In genomic region chr1:44316231-44316759, GRCh38 we compare ENCODE assay signal across 10 cellular contexts. TPM values are rescaled to one million over a fixed set of nuclear protein-coding genes. Genes with fewer than 3 reads are reported as not detected.
DNase-seq lines count a peak whose midpoint lies in the region; ATAC-seq and TF ChIP-seq lines count a peak whose summit lies in the region.
"Had no signal": no experiment of that assay in that cellular context is flagged by ENCODE, and none has a peak within 500 bp of the region (broad histone marks: within the 10 kb centered on the region; RNA-seq: fewer than 3 reads in every experiment).

No MANE protein-coding gene starts in this region.

- peak overlapping the region; percentile 70 for H3K27ac ChIP-seq in hepatocyte
- no peak overlapping the region for H3K27ac ChIP-seq in mammary epithelial cell (ENCODE audit: insufficient read depth, low read depth, low read length)

- H2AFZ ChIP-seq in hepatocyte (no peak overlapping the region), mammary epithelial cell (ENCODE audit: low read depth, low read length) (no peak overlapping the region)

- H3K4me1 ChIP-seq in hepatocyte (ENCODE audit: insufficient read depth) (peaks cover 3% of the 10 kb centered on the region), mammary epithelial cell (ENCODE audit: insufficient read depth, low read length) (no peaks in the 10 kb centered on the region)

- H3K4me3 ChIP-seq in hepatocyte, result no peak overlapping the region
- H3K4me3 ChIP-seq in mammary epithelial cell (replicated peaks in 1 of 3; ENCODE audit: insufficient read depth in 1 of 3, low read depth in 2 of 3, low read length in 3 of 3), result no peak overlapping the region

- BruUV-seq in mammary epithelial cell (replicated peaks; lab: Mats Ljungman, UMichigan), result no TSS peak

- CTCF ChIA-PET in mammary epithelial cell (lab: Charles Lee; ENCODE audit: low non-redundant PET), result no interaction called here

- no peaks in the 10 kb centered on the region for H3K9me2 ChIP-seq in hepatocyte (replicated peaks; ENCODE audit: insufficient read depth)

- in situ Hi-C loops in mammary epithelial cell (cut with MboI; ENCODE audit: low sequenced_read_pairs in 2 of 2), result no loop called here

- H3K27me3 ChIP-seq in hepatocyte (no peaks in the 10 kb centered on the region), mammary epithelial cell (ENCODE audit: insufficient read depth, low read length) (no peaks in the 10 kb centered on the region)

- H4K20me1 ChIP-seq in hepatocyte (ENCODE audit: insufficient read depth, poor library complexity, severe bottlenecking) (no peaks in the 10 kb centered on the region), mammary epithelial cell (ENCODE audit: insufficient read depth, low read length) (no peaks in the 10 kb centered on the region)

- H3K9ac ChIP-seq in mammary epithelial cell (ENCODE audit: insufficient read depth, low read length), result no peak overlapping the region

- peak; percentile 91 for DNase-seq in DMS153 treated with DMSO at 0.1 percent for 48 hours (lab: John Stamatoyannopoulos, UW; ENCODE audit: unreplicated experiment)
- peak; percentile 67 for DNase-seq in NCI-H774 (lab: John Stamatoyannopoulos, UW)
- DNase-seq in hepatocyte (ENCODE audit: low spot score), result peak; percentile 22
- DNase-seq in Right ventricle myocardium inferior (ENCODE audit: missing footprints), result no peak
- no peak for DNase-seq in foreskin melanocyte
- DNase-seq in activated CD8-positive, alpha-beta memory T cell treated with anti-CD3 and anti-CD28 coated beads for 24 hours, result no peak
- DNase-seq in mammary epithelial cell, result no peak
- DNase-seq: activated CD8-positive, alpha-beta memory T cell treated with anti-CD3 and anti-CD28 coated beads, Interleukin-2, amount 50 U/mL, for 4 hours; central memory CD4-positive, alpha-beta T cell had no signal

- dilution Hi-C loops in mammary epithelial cell (cut with HindIII; ENCODE audit: low sequenced_read_pairs), result no loop called here

- H3K79me2 ChIP-seq in hepatocyte (no peaks in the 10 kb centered on the region), mammary epithelial cell (ENCODE audit: insufficient read depth, low read length) (no peaks in the 10 kb centered on the region)

- ATAC-seq in HG02798 (IDR thresholded peaks at IDR 0.05; ENCODE audit: poor library complexity, unreplicated experiment) (peak; percentile 36), Right ventricle myocardium inferior (no peak)

- intact Hi-C loops in Right ventricle myocardium inferior (cut with DNase I), result loop anchor here (5.0 kb wide), 1 partner anchor 79 kb away; no protein-coding TSS in a partner anchor
- intact Hi-C loops in mammary epithelial cell (cut with micrococcal nuclease), result loop anchor here (5.0 kb wide), 4 partner anchors 46 to 336 kb away; no protein-coding TSS in a partner anchor

- WGBS in hepatocyte (ENCODE audit: low lambda C conversion rate, missing lambda C conversion rate), result 50% methylated on average over 1 of the region's 1 CpG
- 91% methylated on average over 1 of the region's 1 CpG for WGBS in mammary epithelial cell (ENCODE audit: low coverage, missing lambda C conversion rate)

- H3K4me2 ChIP-seq in hepatocyte (no peak overlapping the region), mammary epithelial cell (ENCODE audit: insufficient read depth, low read depth, low read length) (no peak overlapping the region)

- no peak for TF ChIP-seq CTCF in hepatocyte (IDR thresholded peaks at IDR 0.05; ENCODE audit: poor library complexity)
- no peak for TF ChIP-seq CTCF in mammary epithelial cell (conservative IDR thresholded peaks at IDR 0.05 in 1 of 2, IDR thresholded peaks at IDR 0.05 in 1 of 2; ENCODE audit: extremely low read depth in 1 of 2, insufficient read depth in 1 of 2, low read depth in 1 of 2, low read length in 2 of 2)

- no peaks in the 10 kb centered on the region for H3K9me3 ChIP-seq in hepatocyte (ENCODE audit: low read depth)
- no peaks in the 10 kb centered on the region for H3K9me3 ChIP-seq in mammary epithelial cell (replicated peaks; ENCODE audit: insufficient read depth, low read length)

- H3K36me3 ChIP-seq in hepatocyte (replicated peaks; ENCODE audit: insufficient read depth, low read depth), result no peaks in the 10 kb centered on the region
- peaks cover 9% of the 10 kb centered on the region for H3K36me3 ChIP-seq in mammary epithelial cell (ENCODE audit: insufficient read depth, low read length)

RNA-seq across cellular contexts. Expression of gene ERI3, which starts 38.8 kb away (rescaled TPM):
- 51.3 and 59.4 TPM in 2 replicates for total RNA-seq in hepatocyte
- 93.2 and 104 TPM in 2 replicates for polyA plus RNA-seq in hepatocyte
- 52.7 TPM for total RNA-seq in Right ventricle myocardium inferior
- total RNA-seq in mammary epithelial cell, result 10 to 100 TPM; 58.4 to 59.3 TPM
- polyA plus RNA-seq in mammary epithelial cell, result 80.0 TPM
- 36.7 TPM for polyA minus RNA-seq in mammary epithelial cell

Comparison
In these comparisons a context has a peak if more than half of its experiments do, and no peak if none do; other contexts are left out.
1. DNase-seq: peak in DMS153 treated with DMSO at 0.1 percent for 48 hours (single experiment), NCI-H774 (single experiment) and hepatocyte (single experiment); none in Right ventricle myocardium inferior (single experiment), foreskin melanocyte (single experiment), activated CD8-positive, alpha-beta memory T cell treated with anti-CD3 and anti-CD28 coated beads for 24 hours (single experiment) and mammary epithelial cell (single experiment).